ENCODE assay signal across 13 cellular contexts in the genomic region with DNA sequence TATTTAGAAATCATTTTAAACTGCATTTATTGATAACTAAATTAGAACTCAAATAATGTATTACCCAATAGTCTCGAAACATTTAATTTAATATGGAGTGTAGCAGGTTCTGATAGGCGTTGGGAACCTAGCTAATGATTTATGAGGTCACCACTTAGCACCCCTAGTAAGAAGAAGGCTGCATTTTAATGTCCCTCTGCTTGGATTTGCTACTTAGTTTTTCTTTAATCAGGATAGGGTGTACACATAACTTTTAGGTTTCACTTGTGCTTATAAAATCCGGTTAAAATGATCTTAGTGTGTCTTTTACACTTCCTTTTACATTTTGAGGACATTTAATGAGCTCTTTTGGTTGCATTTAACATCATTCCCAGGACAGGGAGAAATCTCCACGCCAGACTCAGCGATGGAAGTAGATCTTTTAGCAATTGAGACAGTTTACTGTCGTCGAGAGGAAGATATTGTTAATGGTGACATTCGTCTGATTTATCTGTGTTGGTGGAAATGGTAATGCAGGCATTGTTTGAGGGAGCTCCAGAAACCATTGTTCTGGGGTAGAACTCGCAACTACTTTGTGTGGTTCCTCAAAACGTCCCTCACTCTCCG. TPM values are rescaled to one million over a fixed set of nuclear protein-coding genes. Genes with fewer than 3 reads are reported as not detected.
DNase-seq lines count a peak whose midpoint lies in the region; ATAC-seq and TF ChIP-seq lines count a peak whose summit lies in the region.
"Had no signal": no experiment of that assay in that cellular context is flagged by ENCODE, and none has a peak within 500 bp of the region (broad histone marks: within the 10 kb centered on the region; RNA-seq: fewer than 3 reads in every experiment).

No MANE protein-coding gene starts in this region.

- H3K9me3 Mint-ChIP-seq in brain: peaks cover 0 to 12% (median 11%) of the 10 kb centered on the region in 5 experiments
- peaks cover 6 to 66% (median 45%) of the 10 kb centered on the region in 7 donors for H3K9me3 Mint-ChIP-seq in naive B cell
- H3K9me3 Mint-ChIP-seq in activated CD8-positive, alpha-beta memory T cell treated with anti-CD3 and anti-CD28 coated beads, Interleukin-2, amount 10 ng/mL, durations not matched to agents 7 days and 5 days (ENCODE audit: low read depth): no peaks in the 10 kb centered on the region

- CTCF ChIA-PET in activated CD8-positive, alpha-beta memory T cell treated with anti-CD3 and anti-CD28 coated beads, Interleukin-2, amount 10 ng/mL, durations not matched to agents 7 days and 5 days (lab: Charles Lee): no interaction called here

- WGBS in HUES64: 3% methylated on average over 10 of the region's 11 CpGs

- H3K27ac ChIP-seq in HUES64 (ENCODE audit: low read depth, low read length): no peak overlapping the region
- H3K27ac ChIP-seq: stomach had no signal

- DNase-seq in COR-L47 (lab: John Stamatoyannopoulos, UW) (peak; percentile 26), naive B cell (no peak)
- DNase-seq in activated CD8-positive, alpha-beta memory T cell treated with anti-CD3 and anti-CD28 coated beads, Interleukin-2, amount 10 ng/mL, durations not matched to agents 7 days and 5 days: no peak
- DNase-seq in stimulated activated naive CD4-positive, alpha-beta T cell treated with Interleukin-2 at 50 U/mL for 16 hours (lab: John Stamatoyannopoulos, UW): no peak
- DNase-seq: cortex of kidney; GOT3; nephron progenitor cell; stimulated activated CD4-positive, alpha-beta T cell treated with anti-CD3 and anti-CD28 coated beads, Interleukin-15, amount 100 ng/mL, for 24 hours; stomach had no signal

- peaks cover 46% of the 10 kb centered on the region for H3K4me1 ChIP-seq in HUES64 (ENCODE audit: insufficient read depth, low read length)

- H3K27ac Mint-ChIP-seq in brain: peak overlapping the region in 3 of 5 experiments; percentile 89 to 97 (median 91)
- peak overlapping the region in 5 of 6 donors; percentile 41 to 98 (median 94) for H3K27ac Mint-ChIP-seq in naive B cell
- no peak overlapping the region for H3K27ac Mint-ChIP-seq in activated CD8-positive, alpha-beta memory T cell treated with anti-CD3 and anti-CD28 coated beads, Interleukin-2, amount 10 ng/mL, durations not matched to agents 7 days and 5 days
- H3K27ac Mint-ChIP-seq: nephron progenitor cell had no signal

- ATAC-seq in naive B cell (ENCODE audit: low read depth in 2 of 2) (no peak), GM19463 (IDR thresholded peaks at IDR 0.05; ENCODE audit: unreplicated experiment) (no peak), HG03095 (IDR thresholded peaks at IDR 0.05; ENCODE audit: unreplicated experiment) (no peak)
- ATAC-seq in activated CD8-positive, alpha-beta memory T cell treated with anti-CD3 and anti-CD28 coated beads, Interleukin-2, amount 10 ng/mL, durations not matched to agents 7 days and 5 days: no peak

- H3K27me3 Mint-ChIP-seq in brain (peaks cover 99% of the 10 kb centered on the region), naive B cell (peaks cover 72 to 84% (median 80%) of the 10 kb centered on the region in 3 donors)
- H3K27me3 Mint-ChIP-seq in activated CD8-positive, alpha-beta memory T cell treated with anti-CD3 and anti-CD28 coated beads, Interleukin-2, amount 10 ng/mL, durations not matched to agents 7 days and 5 days: peaks cover 86% of the 10 kb centered on the region

- peaks cover 97% of the 10 kb centered on the region for H3K27me3 ChIP-seq in HUES64 (ENCODE audit: insufficient read depth, low read length)

- no peaks in the 10 kb centered on the region; the same call in 1 of the 2 replicates for H3K36me3 ChIP-seq in HUES64 (ENCODE audit: insufficient read depth, low read length)
- H3K36me3 ChIP-seq: stomach had no signal

- H3K9ac ChIP-seq in HUES64 (ENCODE audit: low read depth, low read length): no peak overlapping the region

- TF ChIP-seq CTCF in brain (conservative IDR thresholded peaks at IDR 0.05): no peak

- peak overlapping the region in 4 of 5 experiments; percentile 2 to 96 (median 88) for H3K4me3 Mint-ChIP-seq in brain
- H3K4me3 Mint-ChIP-seq in naive B cell: peak overlapping the region; percentile 29 to 98 (median 42)
- H3K4me3 Mint-ChIP-seq in activated CD8-positive, alpha-beta memory T cell treated with anti-CD3 and anti-CD28 coated beads, Interleukin-2, amount 10 ng/mL, durations not matched to agents 7 days and 5 days: no peak overlapping the region
- H3K4me3 Mint-ChIP-seq: nephron progenitor cell had no signal

- no peaks in the 10 kb centered on the region for H3K9me3 ChIP-seq in HUES64 (ENCODE audit: insufficient read depth, low read depth, low read length)

- H3K4me1 Mint-ChIP-seq in brain (peaks cover 44% of the 10 kb centered on the region), naive B cell (peaks cover 28 to 45% (median 33%) of the 10 kb centered on the region in 3 donors)
- peaks cover 29% of the 10 kb centered on the region for H3K4me1 Mint-ChIP-seq in activated CD8-positive, alpha-beta memory T cell treated with anti-CD3 and anti-CD28 coated beads, Interleukin-2, amount 10 ng/mL, durations not matched to agents 7 days and 5 days

- H3K4me3 ChIP-seq in HUES64 (ENCODE audit: low read length): peak overlapping the region; percentile 17
- H3K4me3 ChIP-seq: stomach had no signal

- H3K36me3 Mint-ChIP-seq in brain (peaks cover 3% of the 10 kb centered on the region), naive B cell (peaks cover 0 to 50% of the 10 kb centered on the region in 2 donors)
- H3K36me3 Mint-ChIP-seq in activated CD8-positive, alpha-beta memory T cell treated with anti-CD3 and anti-CD28 coated beads, Interleukin-2, amount 10 ng/mL, durations not matched to agents 7 days and 5 days: peaks cover 11% of the 10 kb centered on the region

RNA-seq across cellular contexts. Expression of a gene that starts 5.6 kb away (rescaled TPM):
- 4.0 TPM for polyA plus RNA-seq in HUES64 (2013, experiment 1 of 2)
- polyA plus RNA-seq in HUES64 (2013, experiment 2 of 2): 8.7 TPM
- polyA plus RNA-seq in brain (ENCODE audit: insufficient read depth, low read depth, low replicate concordance) (18.1 TPM), naive B cell (ENCODE audit: low read depth in 6 of 6) (not detected)
- under 1 TPM; 0.18 to 0.21 TPM for total RNA-seq in activated CD8-positive, alpha-beta memory T cell treated with anti-CD3 and anti-CD28 coated beads, Interleukin-2, amount 10 ng/mL, durations not matched to agents 7 days and 5 days

Comparison
In these comparisons a context has a peak if more than half of its experiments do, and no peak if none do; other contexts are left out.
1. RNA of a gene that starts 5.6 kb away (polyA plus RNA-seq): 18.1 TPM in brain (single experiment); not detected in naive B cell; every median in the first group is over 10 times any median in the second.